8 cellular contexts compared by ENCODE assay signal in the genomic region with DNA sequence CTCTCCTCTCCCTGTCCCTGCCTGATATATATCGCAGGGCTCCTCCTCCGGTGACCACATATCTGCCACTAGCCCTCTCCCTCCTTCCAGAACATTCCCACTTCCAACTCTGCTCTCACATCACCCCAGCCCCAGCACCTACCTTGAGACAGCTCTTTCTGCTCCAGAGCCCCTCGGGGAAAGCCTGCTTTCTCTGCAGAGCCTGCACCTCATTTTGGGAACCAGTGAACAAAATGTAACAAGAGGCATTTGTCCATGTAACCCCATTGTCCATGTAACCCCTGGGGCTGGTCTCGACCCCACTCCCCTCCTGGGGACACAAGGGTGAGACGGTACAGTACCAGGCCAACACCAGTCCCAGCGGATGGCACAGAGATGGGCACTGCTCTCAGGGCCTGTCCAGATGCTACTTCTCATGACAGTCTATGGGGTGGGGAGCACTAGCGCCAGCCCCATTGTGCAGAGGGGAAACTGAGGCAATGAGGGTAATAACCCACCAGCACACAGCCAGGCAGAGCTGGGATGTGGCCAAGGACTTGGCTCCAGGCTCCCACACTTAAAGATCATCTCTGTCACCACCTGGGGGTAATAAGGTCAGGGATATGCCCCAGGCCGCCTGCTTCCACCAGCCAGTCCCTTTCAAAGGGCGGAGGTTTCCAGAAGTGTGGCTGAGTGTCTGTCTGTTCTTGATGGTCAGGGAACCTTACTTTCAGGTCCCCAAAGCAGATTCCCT. TPM values are rescaled to one million over a fixed set of nuclear protein-coding genes. Genes with fewer than 3 reads are reported as not detected.
DNase-seq lines count a peak whose midpoint lies in the region; ATAC-seq and TF ChIP-seq lines count a peak whose summit lies in the region.

No MANE protein-coding gene starts in this region.

- no peak for TF ChIP-seq CTCF in activated B cell treated with CpG ODN at 0.5 μM for 24 hours (IDR thresholded peaks at IDR 0.05)
- TF ChIP-seq CTCF in hepatocyte (IDR thresholded peaks at IDR 0.05; ENCODE audit: poor library complexity), result no peak
- no peak for TF ChIP-seq CTCF in suprapubic skin (IDR thresholded peaks at IDR 0.05)

- H3K36me3 Mint-ChIP-seq in activated T-cell treated with anti-CD3 and anti-CD28 coated beads, Interleukin-2, amount 50 U/mL, for 24 hours (ENCODE audit: low read depth), result no peaks in the 10 kb centered on the region
- no peaks in the 10 kb centered on the region for H3K36me3 Mint-ChIP-seq in activated B cell treated with CpG ODN at 0.5 μM for 24 hours (ENCODE audit: low read depth)

- ATAC-seq in activated B cell treated with CpG ODN at 0.5 μM for 24 hours (ENCODE audit: low read depth) (no peak), HG03442 (IDR thresholded peaks at IDR 0.05; ENCODE audit: unreplicated experiment) (no peak), GM21786 (IDR thresholded peaks at IDR 0.05; ENCODE audit: unreplicated experiment) (no peak)

- peaks cover 58% of the 10 kb centered on the region for H3K4me1 Mint-ChIP-seq in activated T-cell treated with anti-CD3 and anti-CD28 coated beads, Interleukin-2, amount 50 U/mL, for 24 hours (ENCODE audit: low read depth)
- H3K4me1 Mint-ChIP-seq in activated B cell treated with CpG ODN at 0.5 μM for 24 hours, result peaks cover 49% of the 10 kb centered on the region

- H3K4me2 ChIP-seq in hepatocyte, result peak overlapping the region; percentile 93

- H3K9me3 ChIP-seq in hepatocyte (ENCODE audit: low read depth), result no peaks in the 10 kb centered on the region
- H3K9me3 ChIP-seq in suprapubic skin, result no peaks in the 10 kb centered on the region

- H3K27ac ChIP-seq in hepatocyte (peak overlapping the region; percentile 98), suprapubic skin (peak overlapping the region; percentile 45)

- TF ChIP-seq EP300 in suprapubic skin (IDR thresholded peaks at IDR 0.05), result no peak

- H3K4me3 ChIP-seq in hepatocyte (no peak overlapping the region), suprapubic skin (peak overlapping the region; percentile 35)

- H3K27me3 ChIP-seq in hepatocyte (no peaks in the 10 kb centered on the region), suprapubic skin (no peaks in the 10 kb centered on the region)

- H3K4me3 Mint-ChIP-seq in activated T-cell treated with anti-CD3 and anti-CD28 coated beads, Interleukin-2, amount 50 U/mL, for 24 hours, result peak overlapping the region; percentile 74
- peak overlapping the region; percentile 69 for H3K4me3 Mint-ChIP-seq in activated B cell treated with CpG ODN at 0.5 μM for 24 hours

- 66% methylated on average over 9 of the region's 9 CpGs for WGBS in hepatocyte (ENCODE audit: low lambda C conversion rate, missing lambda C conversion rate)
- 85% methylated on average over 6 of the region's 9 CpGs for WGBS in suprapubic skin

- no peaks in the 10 kb centered on the region for H4K20me1 ChIP-seq in hepatocyte (ENCODE audit: insufficient read depth, poor library complexity, severe bottlenecking)

- H2AFZ ChIP-seq in hepatocyte, result no peak overlapping the region

- peaks cover 70% of the 10 kb centered on the region for H3K4me1 ChIP-seq in hepatocyte (ENCODE audit: insufficient read depth)
- peaks cover 45% of the 10 kb centered on the region for H3K4me1 ChIP-seq in suprapubic skin

- CTCF ChIA-PET in activated B cell treated with CpG ODN at 0.5 μM for 24 hours (lab: Charles Lee), result interaction anchor here (1.0 to 3.3 kb wide), 8 partner anchors 13 to 251 kb away, joined by 3 to 13 read pairs (median 5); no protein-coding TSS in a partner anchor

- POLR2A ChIA-PET in activated B cell treated with CpG ODN at 0.5 μM for 24 hours (lab: Charles Lee), result interaction anchor here (1.0 to 1.6 kb wide), 6 partner anchors 14 to 189 kb away, joined by 3 to 16 read pairs (median 6); a partner anchor contains a TSS

- H3K36me3 ChIP-seq in hepatocyte (replicated peaks; ENCODE audit: insufficient read depth, low read depth) (no peaks in the 10 kb centered on the region), suprapubic skin (no peaks in the 10 kb centered on the region)

- H3K27ac Mint-ChIP-seq in activated T-cell treated with anti-CD3 and anti-CD28 coated beads, Interleukin-2, amount 50 U/mL, for 24 hours, result peak overlapping the region; percentile 88
- peak overlapping the region; percentile 73 for H3K27ac Mint-ChIP-seq in activated B cell treated with CpG ODN at 0.5 μM for 24 hours

- no peaks in the 10 kb centered on the region for H3K9me2 ChIP-seq in hepatocyte (replicated peaks; ENCODE audit: insufficient read depth)

- H3K27me3 Mint-ChIP-seq in activated T-cell treated with anti-CD3 and anti-CD28 coated beads, Interleukin-2, amount 50 U/mL, for 24 hours, result no peaks in the 10 kb centered on the region
- peaks cover 2% of the 10 kb centered on the region for H3K27me3 Mint-ChIP-seq in activated B cell treated with CpG ODN at 0.5 μM for 24 hours

- intact Hi-C loops in activated B cell treated with CpG ODN at 0.5 μM for 24 hours (cut with micrococcal nuclease), result no loop called here

- peak; percentile 47 for DNase-seq in activated T-cell treated with anti-CD3 and anti-CD28 coated beads, Interleukin-2, amount 50 U/mL, for 24 hours
- no peak for DNase-seq in activated T-cell treated with anti-CD3 and anti-CD28 coated beads, Interleukin-2, amount 50 U/mL, for 1 hour
- DNase-seq in activated B cell treated with CpG ODN at 0.5 μM for 24 hours (no peak), hepatocyte (ENCODE audit: low spot score) (no peak), suprapubic skin (ENCODE audit: low spot score in 2 of 2) (no peak)
- no peak for DNase-seq in activated CD4-positive, CD25-positive, alpha-beta regulatory T cell treated with anti-CD3 and anti-CD28 coated beads, Interleukin-2, amount 50 U/mL, for 72 hours

- peaks cover 29% of the 10 kb centered on the region for H3K79me2 ChIP-seq in hepatocyte

- H3K9me3 Mint-ChIP-seq in activated T-cell treated with anti-CD3 and anti-CD28 coated beads, Interleukin-2, amount 50 U/mL, for 24 hours, result no peaks in the 10 kb centered on the region
- H3K9me3 Mint-ChIP-seq in activated B cell treated with CpG ODN at 0.5 μM for 24 hours, result no peaks in the 10 kb centered on the region

- no peak for TF ChIP-seq POLR2A in suprapubic skin (IDR thresholded peaks at IDR 0.05)

RNA-seq across cellular contexts. Expression of a gene that starts 42.8 kb away (rescaled TPM):
- total RNA-seq in activated B cell treated with CpG ODN at 0.5 μM for 24 hours (2.6 and 3.4 TPM in 2 replicates), hepatocyte (28.8 and 38.1 TPM in 2 replicates), suprapubic skin (10 to 100 TPM; 18.6 to 33.6 (median 22.7) TPM)
- polyA plus RNA-seq in hepatocyte, result 19.5 and 24.5 TPM in 2 replicates

RNA-seq across cellular contexts. Expression of a gene that starts 43.6 kb away (rescaled TPM):
- total RNA-seq in activated B cell treated with CpG ODN at 0.5 μM for 24 hours (0.46 and 0.55 TPM in 2 replicates), hepatocyte (2.2 and 3.0 TPM in 2 replicates), suprapubic skin (1 to 10 TPM; 1.2 to 4.4 (median 2.9) TPM)
- polyA plus RNA-seq in hepatocyte, result 4.7 and 7.6 TPM in 2 replicates
